In the genomic region with DNA sequence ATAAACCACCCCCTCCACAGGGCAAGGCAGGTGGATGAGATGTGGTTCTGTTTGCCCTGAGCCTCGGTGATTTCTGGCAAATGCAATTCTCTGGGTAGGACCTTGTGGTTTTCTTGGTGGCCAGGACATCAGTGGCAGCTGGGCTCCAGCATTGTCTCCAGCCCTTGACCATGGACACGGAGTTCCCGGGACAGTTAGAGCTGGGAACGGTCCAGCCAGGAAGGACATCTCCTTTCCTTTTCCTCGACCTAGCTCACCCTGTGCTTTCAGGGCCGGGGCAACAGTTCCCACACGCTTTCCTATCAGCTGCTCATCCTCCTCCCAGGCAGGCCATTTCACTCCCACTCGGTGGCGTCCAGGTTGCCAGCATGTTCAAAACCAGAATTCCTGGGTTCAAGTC, we compare ENCODE assay signal across 2 cellular contexts.
TF ChIP-seq lines count a peak whose summit lies in the region.

No MANE protein-coding gene starts in this region.

TF ChIP-seq in IMR-90, 13 proteins besides CTCF, POLR2A, EP300 and RAD21:
- TF ChIP-seq FOS (IDR thresholded peaks at IDR 0.05; ENCODE audit: low read depth, low read length) (no peak), RFX5 (IDR thresholded peaks at IDR 0.05; ENCODE audit: low read depth, low read length) (no peak), SMC3 (IDR thresholded peaks at IDR 0.05; ENCODE audit: low read depth, low read length) (no peak), MAZ (IDR thresholded peaks at IDR 0.05; ENCODE audit: borderline replicate concordance, low read depth, low read length) (no peak), CHD1 (IDR thresholded peaks at IDR 0.05; ENCODE audit: low read depth, low read length) (no peak), BHLHE40 (IDR thresholded peaks at IDR 0.05; ENCODE audit: low read depth, low read length) (no peak), RCOR1 (IDR thresholded peaks at IDR 0.05; ENCODE audit: insufficient replicate concordance, low read length) (no peak), CEBPB (IDR thresholded peaks at IDR 0.05; ENCODE audit: low read depth, low read length) (no peak), MXI1 (IDR thresholded peaks at IDR 0.05; ENCODE audit: borderline replicate concordance, low read depth, low read length) (no peak)
- TF ChIP-seq, protein P1, sequence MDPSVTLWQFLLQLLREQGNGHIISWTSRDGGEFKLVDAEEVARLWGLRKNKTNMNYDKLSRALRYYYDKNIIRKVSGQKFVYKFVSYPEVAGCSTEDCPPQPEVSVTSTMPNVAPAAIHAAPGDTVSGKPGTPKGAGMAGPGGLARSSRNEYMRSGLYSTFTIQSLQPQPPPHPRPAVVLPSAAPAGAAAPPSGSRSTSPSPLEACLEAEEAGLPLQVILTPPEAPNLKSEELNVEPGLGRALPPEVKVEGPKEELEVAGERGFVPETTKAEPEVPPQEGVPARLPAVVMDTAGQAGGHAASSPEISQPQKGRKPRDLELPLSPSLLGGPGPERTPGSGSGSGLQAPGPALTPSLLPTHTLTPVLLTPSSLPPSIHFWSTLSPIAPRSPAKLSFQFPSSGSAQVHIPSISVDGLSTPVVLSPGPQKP (IDR thresholded peaks at IDR 0.05; ENCODE audit: borderline replicate concordance, low read depth, low read length) = no peak

TF ChIP-seq in HepG2, 621 proteins besides CTCF, POLR2A, EP300 and RAD21:
- TF ChIP-seq YEATS4 (CRISPR knock-in tag; IDR thresholded peaks at IDR 0.05; ENCODE audit: borderline replicate concordance) (no peak), CAMTA2 (CRISPR knock-in tag; IDR thresholded peaks at IDR 0.05; ENCODE audit: borderline replicate concordance) (0 out of 2 replicates have a peak, but pooled peaks have one; percentile 47), ZNF543 (CRISPR knock-in tag; IDR thresholded peaks at IDR 0.05) (no peak)
- TF ChIP-seq, protein P2, sequence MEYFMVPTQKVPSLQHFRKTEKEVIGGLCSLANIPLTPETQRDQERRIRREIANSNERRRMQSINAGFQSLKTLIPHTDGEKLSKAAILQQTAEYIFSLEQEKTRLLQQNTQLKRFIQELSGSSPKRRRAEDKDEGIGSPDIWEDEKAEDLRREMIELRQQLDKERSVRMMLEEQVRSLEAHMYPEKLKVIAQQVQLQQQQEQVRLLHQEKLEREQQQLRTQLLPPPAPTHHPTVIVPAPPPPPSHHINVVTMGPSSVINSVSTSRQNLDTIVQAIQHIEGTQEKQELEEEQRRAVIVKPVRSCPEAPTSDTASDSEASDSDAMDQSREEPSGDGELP (IDR thresholded peaks at IDR 0.05; ENCODE audit: borderline replicate concordance, low read depth) = no peak
TF ChIP-seq in HepG2: peak in this region for 1.
